10 cellular contexts compared by ENCODE assay signal in the genomic region with DNA sequence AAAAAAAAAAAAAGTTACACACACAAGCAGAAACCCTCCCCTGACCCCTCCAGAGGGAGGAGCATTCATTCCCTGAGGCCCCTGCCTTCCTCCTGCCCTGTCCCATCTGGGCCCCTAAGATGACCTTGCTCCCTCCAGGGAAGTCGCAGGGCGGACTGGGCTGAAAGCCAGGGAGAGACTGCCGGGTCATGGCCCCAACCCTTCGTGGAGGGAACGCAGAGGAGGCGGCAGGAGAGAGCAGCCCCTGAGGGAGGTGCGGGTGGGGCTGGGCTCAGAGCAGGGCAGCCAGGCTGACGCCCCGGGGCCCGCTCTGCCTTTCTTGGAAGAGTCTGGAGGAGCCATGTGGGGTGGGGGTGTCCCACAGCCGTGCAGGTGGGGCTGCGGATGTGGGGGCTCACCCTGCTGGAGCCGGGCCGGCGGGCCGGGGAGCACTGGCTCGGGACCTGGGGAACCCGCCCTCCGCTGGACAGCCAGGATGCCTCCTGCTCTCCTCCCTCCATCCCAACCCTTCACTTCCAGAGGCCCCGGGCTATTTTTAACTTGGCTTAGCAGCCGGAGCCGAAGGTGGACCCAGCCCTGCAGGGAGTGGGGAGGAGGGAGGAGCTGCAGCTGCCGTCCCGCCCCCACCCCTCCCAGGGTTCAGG. TPM values are rescaled to one million over a fixed set of nuclear protein-coding genes. Genes with fewer than 3 reads are reported as not detected.
DNase-seq lines count a peak whose midpoint lies in the region; ATAC-seq and TF ChIP-seq lines count a peak whose summit lies in the region.
"Had no signal": no experiment of that assay in that cellular context is flagged by ENCODE, and none has a peak within 500 bp of the region (broad histone marks: within the 10 kb centered on the region; RNA-seq: fewer than 3 reads in every experiment).

No MANE protein-coding gene starts in this region.

- CTCF ChIA-PET in GM10248 (lab: Yijun Ruan, JAX) = no interaction called here

- DNase-seq in GM23338 (ENCODE audit: low spot score) (peak; percentile 89), RWPE2 (ENCODE audit: low spot score) (peak; percentile 82), left cardiac atrium (peak; percentile 78), sciatic nerve (ENCODE audit: low spot score) (no peak), putamen (ENCODE audit: low spot score) (no peak), GM10248 (ENCODE audit: extremely low spot score) (no peak), medulla oblongata (ENCODE audit: extremely low spot score) (no peak)
- no peak for DNase-seq in activated CD8-positive, alpha-beta memory T cell treated with anti-CD3 and anti-CD28 coated beads, Interleukin-2, amount 50 U/mL, for 48 hours
- DNase-seq: NCI-H1436 had no signal

- H3K27me3 ChIP-seq in GM23338 (ENCODE audit: insufficient read depth) = no peaks in the 10 kb centered on the region
- peaks cover 20% of the 10 kb centered on the region for H3K27me3 ChIP-seq in RWPE2 (ENCODE audit: insufficient read depth, poor library complexity, severe bottlenecking)

- H3K36me3 ChIP-seq in GM23338 (ENCODE audit: insufficient read depth) = no peaks in the 10 kb centered on the region
- H3K36me3 ChIP-seq in RWPE2 (ENCODE audit: low read depth) = no peaks in the 10 kb centered on the region

- no peaks in the 10 kb centered on the region for H3K9me2 ChIP-seq in GM23338 (ENCODE audit: insufficient read depth)

- H3K4me3 Mint-ChIP-seq in GM23338 = peak overlapping the region; percentile 77

- no peaks in the 10 kb centered on the region for H3K9me3 Mint-ChIP-seq in GM23338
- H3K9me3 Mint-ChIP-seq: activated T-helper 2 cell treated with anti-CD3 and anti-CD28 coated beads, Interferon-gamma antibody, Interleukin-2, Interleukin-4, amounts not matched to agents 10 μg/mL and 5 μg/mL and 100 μg/mL, durations not matched to agents 14 hours and 24 hours and 36 hours had no signal

- ATAC-seq in GM23338 = peak; percentile 73
- peak; percentile 75 for ATAC-seq in RWPE2 (ENCODE audit: low read depth)
- peak; percentile 83 to 85 for ATAC-seq in left cardiac atrium
- peak; percentile 83 for ATAC-seq in sciatic nerve

- peak overlapping the region; percentile 92 for H3K27ac ChIP-seq in GM23338 (ENCODE audit: low read depth)
- H3K27ac ChIP-seq in RWPE2 (ENCODE audit: poor library complexity, severe bottlenecking) = no peak overlapping the region

- no peak overlapping the region for H2AFZ ChIP-seq in GM23338

- no peaks in the 10 kb centered on the region for H3K79me2 ChIP-seq in GM23338 (replicated peaks; ENCODE audit: insufficient read depth)

- POLR2A ChIA-PET in GM10248 (lab: Yijun Ruan, JAX) = no interaction called here

- peaks cover 22% of the 10 kb centered on the region for H3K4me1 Mint-ChIP-seq in GM23338

- intact Hi-C loops in left cardiac atrium (cut with DNase I) = no loop called here
- intact Hi-C loops in sciatic nerve (cut with DNase I) = no loop called here

- H3K4me3 ChIP-seq in GM23338 = peak overlapping the region; percentile 55
- no peak overlapping the region for H3K4me3 ChIP-seq in RWPE2 (ENCODE audit: severe bottlenecking)

- H3K27ac Mint-ChIP-seq in GM23338 = peak overlapping the region; percentile 95
- H3K27ac Mint-ChIP-seq: activated T-helper 2 cell treated with anti-CD3 and anti-CD28 coated beads, Interferon-gamma antibody, Interleukin-2, Interleukin-4, amounts not matched to agents 10 μg/mL and 5 μg/mL and 100 μg/mL, durations not matched to agents 14 hours and 24 hours and 36 hours had no signal

- no peak for TF ChIP-seq CTCF in GM23338 (conservative IDR thresholded peaks at IDR 0.05; ENCODE audit: low read depth in 2 of 2)
- TF ChIP-seq CTCF in RWPE2 (IDR thresholded peaks at IDR 0.05; ENCODE audit: poor library complexity, severe bottlenecking) = no peak
- no peak for TF ChIP-seq CTCF in GM10248 (IDR thresholded peaks at IDR 0.05; ENCODE audit: control extremely low read depth, extremely low read depth, low read depth, missing control alignments)

- H3K9me3 ChIP-seq in RWPE2 (ENCODE audit: severe bottlenecking) = no peaks in the 10 kb centered on the region

- peak overlapping the region; percentile 88 for H3K4me2 ChIP-seq in GM23338

- H3K36me3 Mint-ChIP-seq in GM23338 (ENCODE audit: low read depth) = no peaks in the 10 kb centered on the region; the same call in 2 of the 3 replicates

- peaks cover 35% of the 10 kb centered on the region for H3K4me1 ChIP-seq in GM23338 (ENCODE audit: insufficient read depth)
- H3K4me1 ChIP-seq in RWPE2 (ENCODE audit: insufficient read depth, poor library complexity, severe bottlenecking) = no peaks in the 10 kb centered on the region

- H4K20me1 ChIP-seq in GM23338 (replicated peaks; ENCODE audit: insufficient read depth) = no peaks in the 10 kb centered on the region

- H3K27me3 Mint-ChIP-seq in GM23338 (ENCODE audit: insufficient read depth, low read depth, poor library complexity) = peaks cover 17% of the 10 kb centered on the region

- peaks cover 14% of the 10 kb centered on the region for H3F3A ChIP-seq in GM23338 (replicated peaks; ENCODE audit: low read depth)

TF ChIP-seq in GM23338, 12 proteins besides CTCF, POLR2A, EP300 and RAD21:
- peak; percentile 48 for TF ChIP-seq POLR2AphosphoS5 (IDR thresholded peaks at IDR 0.05; ENCODE audit: low read depth)
- TF ChIP-seq, protein P1, sequence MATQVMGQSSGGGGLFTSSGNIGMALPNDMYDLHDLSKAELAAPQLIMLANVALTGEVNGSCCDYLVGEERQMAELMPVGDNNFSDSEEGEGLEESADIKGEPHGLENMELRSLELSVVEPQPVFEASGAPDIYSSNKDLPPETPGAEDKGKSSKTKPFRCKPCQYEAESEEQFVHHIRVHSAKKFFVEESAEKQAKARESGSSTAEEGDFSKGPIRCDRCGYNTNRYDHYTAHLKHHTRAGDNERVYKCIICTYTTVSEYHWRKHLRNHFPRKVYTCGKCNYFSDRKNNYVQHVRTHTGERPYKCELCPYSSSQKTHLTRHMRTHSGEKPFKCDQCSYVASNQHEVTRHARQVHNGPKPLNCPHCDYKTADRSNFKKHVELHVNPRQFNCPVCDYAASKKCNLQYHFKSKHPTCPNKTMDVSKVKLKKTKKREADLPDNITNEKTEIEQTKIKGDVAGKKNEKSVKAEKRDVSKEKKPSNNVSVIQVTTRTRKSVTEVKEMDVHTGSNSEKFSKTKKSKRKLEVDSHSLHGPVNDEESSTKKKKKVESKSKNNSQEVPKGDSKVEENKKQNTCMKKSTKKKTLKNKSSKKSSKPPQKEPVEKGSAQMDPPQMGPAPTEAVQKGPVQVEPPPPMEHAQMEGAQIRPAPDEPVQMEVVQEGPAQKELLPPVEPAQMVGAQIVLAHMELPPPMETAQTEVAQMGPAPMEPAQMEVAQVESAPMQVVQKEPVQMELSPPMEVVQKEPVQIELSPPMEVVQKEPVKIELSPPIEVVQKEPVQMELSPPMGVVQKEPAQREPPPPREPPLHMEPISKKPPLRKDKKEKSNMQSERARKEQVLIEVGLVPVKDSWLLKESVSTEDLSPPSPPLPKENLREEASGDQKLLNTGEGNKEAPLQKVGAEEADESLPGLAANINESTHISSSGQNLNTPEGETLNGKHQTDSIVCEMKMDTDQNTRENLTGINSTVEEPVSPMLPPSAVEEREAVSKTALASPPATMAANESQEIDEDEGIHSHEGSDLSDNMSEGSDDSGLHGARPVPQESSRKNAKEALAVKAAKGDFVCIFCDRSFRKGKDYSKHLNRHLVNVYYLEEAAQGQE (IDR thresholded peaks at IDR 0.05; ENCODE audit: unreplicated experiment) = no peak

RNA-seq across cellular contexts. Expression of a gene that starts 15.0 kb away (rescaled TPM):
- not detected in 2 replicates for total RNA-seq in GM23338 (2014; rRNA removed; shearing (Covaris generic))
- polyA plus RNA-seq in GM23338 (2016; fragmentation: Nextera tagmentation; extraction: Ambion mirVana) = not detected in 2 replicates
- total RNA-seq in left cardiac atrium (not detected), sciatic nerve (not detected)
- total RNA-seq: activated T-helper 2 cell treated with anti-CD3 and anti-CD28 coated beads, Interferon-gamma antibody, Interleukin-2, Interleukin-4, amounts not matched to agents 10 μg/mL and 5 μg/mL and 100 μg/mL, durations not matched to agents 14 hours and 24 hours and 36 hours had no signal

RNA-seq across cellular contexts. Expression of a gene that starts 15.2 kb away (rescaled TPM):
- total RNA-seq in GM23338 (2014; rRNA removed; shearing (Covaris generic)) = 23.0 and 26.9 TPM in 2 replicates
- polyA plus RNA-seq in GM23338 (2016; fragmentation: Nextera tagmentation; extraction: Ambion mirVana) = 3.2 TPM in 2 replicates
- 10 to 100 TPM; 12.7 to 17.0 TPM for total RNA-seq in left cardiac atrium
- total RNA-seq in sciatic nerve = 30.2 TPM

RNA-seq across cellular contexts. Expression of a gene that starts 18.8 kb away (rescaled TPM):
- 103 and 104 TPM in 2 replicates for total RNA-seq in GM23338 (2014; rRNA removed; shearing (Covaris generic))
- polyA plus RNA-seq in GM23338 (2016; fragmentation: Nextera tagmentation; extraction: Ambion mirVana) = 39.5 and 40.2 TPM in 2 replicates
- total RNA-seq in left cardiac atrium (10 to 100 TPM; 67.5 to 68.7 TPM), sciatic nerve (69.1 TPM)

RNA-seq across cellular contexts. Expression of a gene that starts 48.7 kb away (rescaled TPM):
- 29.5 and 33.5 TPM in 2 replicates for total RNA-seq in GM23338 (2014; rRNA removed; shearing (Covaris generic))
- polyA plus RNA-seq in GM23338 (2016; fragmentation: Nextera tagmentation; extraction: Ambion mirVana) = 6.9 and 7.1 TPM in 2 replicates
- total RNA-seq in left cardiac atrium (10 to 100 TPM; 41.9 to 53.4 TPM), sciatic nerve (30.1 TPM)

Comparison
In these comparisons a context has a peak if more than half of its experiments do, and no peak if none do; other contexts are left out.
1. DNase-seq: peak in GM23338 (single experiment), RWPE2 (single experiment) and left cardiac atrium (single experiment); none in sciatic nerve (single experiment), activated CD8-positive, alpha-beta memory T cell treated with anti-CD3 and anti-CD28 coated beads, Interleukin-2, amount 50 U/mL, for 48 hours (single experiment), putamen (single experiment), GM10248 (single experiment) and medulla oblongata (single experiment).
2. Peak in every context shown above with its lines, with median percentiles within 50 percentile points of each other: ATAC-seq.